In genomic region chr9:116152941-116153764, GRCh38 we compare ENCODE assay signal across 10 cellular contexts. TPM values are rescaled to one million over a fixed set of nuclear protein-coding genes. Genes with fewer than 3 reads are reported as not detected.
DNase-seq lines count a peak whose midpoint lies in the region; ATAC-seq, FAIRE-seq and TF ChIP-seq lines count a peak whose summit lies in the region.
"Had no signal": no experiment of that assay in that cellular context is flagged by ENCODE, and none has a peak within 500 bp of the region (broad histone marks: within the 10 kb centered on the region; RNA-seq: fewer than 3 reads in every experiment).

No MANE protein-coding gene starts in this region.

- H3K9me3 ChIP-seq in AG04450 (ENCODE audit: control insufficient read depth, insufficient read depth, low read length): no peaks in the 10 kb centered on the region
- H3K9me3 ChIP-seq in endothelial cell of umbilical vein (replicated peaks; ENCODE audit: control insufficient read depth, insufficient read depth, low read length): no peaks in the 10 kb centered on the region

- CTCF ChIA-PET in AG04450 (lab: Charles Lee): interaction anchor here (0.7 to 3.8 kb wide), 13 partner anchors 7 to 560 kb away, joined by 3 to 37 read pairs (median 5); no protein-coding TSS in a partner anchor
- CTCF ChIA-PET in endothelial cell of umbilical vein (lab: Charles Lee): interaction anchor here (0.7 to 2.3 kb wide), 10 partner anchors 8 to 559 kb away, joined by 3 to 13 read pairs (median 4); no protein-coding TSS in a partner anchor

- no peaks in the 10 kb centered on the region for H3K36me3 ChIP-seq in endothelial cell of umbilical vein (ENCODE audit: control insufficient read depth in 2 of 2, extremely low read depth in 1 of 2, insufficient read depth in 2 of 2, low read length in 2 of 2)

- H4K20me1 ChIP-seq in endothelial cell of umbilical vein (replicated peaks; ENCODE audit: control insufficient read depth, extremely low read depth, insufficient read depth, low read length): no peaks in the 10 kb centered on the region

- no peak for TF ChIP-seq POLR2A in endothelial cell of umbilical vein (IDR thresholded peaks at IDR 0.05; ENCODE audit: low read depth, low read length)

- intact Hi-C loops in endothelial cell of umbilical vein (cut with micrococcal nuclease): loop anchor here (1.0 to 2.0 kb wide), 4 partner anchors 125 to 560 kb away; no protein-coding TSS in a partner anchor
- intact Hi-C loops in activated T-helper 2 cell treated with anti-CD3 and anti-CD28 coated beads, Interferon-gamma antibody, Interleukin-2, Interleukin-4, amounts not matched to agents 10 μg/mL and 5 μg/mL and 100 μg/mL, durations not matched to agents 14 hours and 24 hours and 36 hours (cut with micrococcal nuclease): loop anchor here (10.0 kb wide), 1 partner anchor 512 kb away; no protein-coding TSS in a partner anchor
- intact Hi-C loops in activated T-helper 1 cell treated with anti-CD3 and anti-CD28 coated beads, Interleukin-12 subunit alpha, Interleukin-12 subunit beta, Interleukin-2, Interleukin-4 antibody, amounts not matched to agents 30 ng/mL and 10 ng/mL and 1 ng/mL, durations not matched to agents 14 hours and 24 hours and 36 hours (cut with micrococcal nuclease): no loop called here

- H3K9me3 Mint-ChIP-seq in naive B cell: peaks cover 0 to 5% (median 0%) of the 10 kb centered on the region in 7 donors
- H3K9me3 Mint-ChIP-seq in activated T-helper 2 cell treated with anti-CD3 and anti-CD28 coated beads, Interferon-gamma antibody, Interleukin-2, Interleukin-4, amounts not matched to agents 10 μg/mL and 5 μg/mL and 100 μg/mL, durations not matched to agents 14 hours and 24 hours and 36 hours: no peaks in the 10 kb centered on the region
- H3K9me3 Mint-ChIP-seq in activated T-helper 1 cell treated with anti-CD3 and anti-CD28 coated beads, Interleukin-12 subunit alpha, Interleukin-12 subunit beta, Interleukin-2, Interleukin-4 antibody, amounts not matched to agents 30 ng/mL and 10 ng/mL and 1 ng/mL, durations not matched to agents 14 hours and 24 hours and 36 hours: no peaks in the 10 kb centered on the region

- peaks cover 0 to 8% of the 10 kb centered on the region in 2 donors for H3K36me3 Mint-ChIP-seq in naive B cell
- no peaks in the 10 kb centered on the region for H3K36me3 Mint-ChIP-seq in activated T-helper 2 cell treated with anti-CD3 and anti-CD28 coated beads, Interferon-gamma antibody, Interleukin-2, Interleukin-4, amounts not matched to agents 10 μg/mL and 5 μg/mL and 100 μg/mL, durations not matched to agents 14 hours and 24 hours and 36 hours (ENCODE audit: low read depth)
- peaks cover 1% of the 10 kb centered on the region for H3K36me3 Mint-ChIP-seq in activated T-helper 1 cell treated with anti-CD3 and anti-CD28 coated beads, Interleukin-12 subunit alpha, Interleukin-12 subunit beta, Interleukin-2, Interleukin-4 antibody, amounts not matched to agents 30 ng/mL and 10 ng/mL and 1 ng/mL, durations not matched to agents 14 hours and 24 hours and 36 hours (ENCODE audit: low read depth)

- H3K4me2 ChIP-seq in endothelial cell of umbilical vein (ENCODE audit: insufficient read depth, low read length): no peak overlapping the region

- H3K27ac Mint-ChIP-seq in naive B cell: no peak overlapping the region
- no peak overlapping the region for H3K27ac Mint-ChIP-seq in activated T-helper 2 cell treated with anti-CD3 and anti-CD28 coated beads, Interferon-gamma antibody, Interleukin-2, Interleukin-4, amounts not matched to agents 10 μg/mL and 5 μg/mL and 100 μg/mL, durations not matched to agents 14 hours and 24 hours and 36 hours
- no peak overlapping the region for H3K27ac Mint-ChIP-seq in activated T-helper 1 cell treated with anti-CD3 and anti-CD28 coated beads, Interleukin-12 subunit alpha, Interleukin-12 subunit beta, Interleukin-2, Interleukin-4 antibody, amounts not matched to agents 30 ng/mL and 10 ng/mL and 1 ng/mL, durations not matched to agents 14 hours and 24 hours and 36 hours

- dilution Hi-C loops in endothelial cell of umbilical vein (cut with MboI; ENCODE audit: extremely low pct_ligation_motif_present, low sequenced_read_pairs): no loop called here

- TF ChIP-seq CTCF in AG04450 (IDR thresholded peaks at IDR 0.05; ENCODE audit: low read depth, low read length) (no peak), endothelial cell of umbilical vein (IDR thresholded peaks at IDR 0.05; ENCODE audit: extremely low read depth in 1 of 2, insufficient read depth in 1 of 2, low read depth in 1 of 2, low read length in 2 of 2) (no peak)

- H3K4me3 ChIP-seq in AG04450 (ENCODE audit: low read depth, low read length) (peak overlapping the region; percentile 74), endothelial cell of umbilical vein (replicated peaks in 1 of 3; ENCODE audit: insufficient read depth in 1 of 3, low read depth in 1 of 3, low read length in 3 of 3) (no peak overlapping the region)

- FAIRE-seq in endothelial cell of umbilical vein (lab: Jason Lieb, UNC): no peak
- FAIRE-seq: G401.6 had no signal

- peaks cover 6 to 18% (median 6%) of the 10 kb centered on the region in 3 donors for H3K4me1 Mint-ChIP-seq in naive B cell
- H3K4me1 Mint-ChIP-seq in activated T-helper 2 cell treated with anti-CD3 and anti-CD28 coated beads, Interferon-gamma antibody, Interleukin-2, Interleukin-4, amounts not matched to agents 10 μg/mL and 5 μg/mL and 100 μg/mL, durations not matched to agents 14 hours and 24 hours and 36 hours (ENCODE audit: low read depth): peaks cover 7% of the 10 kb centered on the region
- peaks cover 9% of the 10 kb centered on the region for H3K4me1 Mint-ChIP-seq in activated T-helper 1 cell treated with anti-CD3 and anti-CD28 coated beads, Interleukin-12 subunit alpha, Interleukin-12 subunit beta, Interleukin-2, Interleukin-4 antibody, amounts not matched to agents 30 ng/mL and 10 ng/mL and 1 ng/mL, durations not matched to agents 14 hours and 24 hours and 36 hours (ENCODE audit: low read depth)

- H3K27me3 Mint-ChIP-seq in naive B cell: peaks cover 47 to 88% (median 83%) of the 10 kb centered on the region in 3 donors
- H3K27me3 Mint-ChIP-seq in activated T-helper 2 cell treated with anti-CD3 and anti-CD28 coated beads, Interferon-gamma antibody, Interleukin-2, Interleukin-4, amounts not matched to agents 10 μg/mL and 5 μg/mL and 100 μg/mL, durations not matched to agents 14 hours and 24 hours and 36 hours (ENCODE audit: low read depth): peaks cover 63% of the 10 kb centered on the region
- peaks cover 65% of the 10 kb centered on the region for H3K27me3 Mint-ChIP-seq in activated T-helper 1 cell treated with anti-CD3 and anti-CD28 coated beads, Interleukin-12 subunit alpha, Interleukin-12 subunit beta, Interleukin-2, Interleukin-4 antibody, amounts not matched to agents 30 ng/mL and 10 ng/mL and 1 ng/mL, durations not matched to agents 14 hours and 24 hours and 36 hours (ENCODE audit: insufficient read depth)

- H3K27ac ChIP-seq in AG04450 (ENCODE audit: low read depth, low read length): peak overlapping the region; percentile 89
- H3K27ac ChIP-seq in endothelial cell of umbilical vein (ENCODE audit: insufficient read depth, low read depth, low read length): peak overlapping the region; percentile 24

- H3K4me1 ChIP-seq in endothelial cell of umbilical vein (ENCODE audit: control insufficient read depth, extremely low read depth, insufficient read depth, low read length): peaks cover 3% of the 10 kb centered on the region

- no peak for ATAC-seq in naive B cell (ENCODE audit: low read depth in 2 of 2)
- no peak for ATAC-seq in GM18867 (IDR thresholded peaks at IDR 0.05; ENCODE audit: unreplicated experiment)

- no peak overlapping the region for H2AFZ ChIP-seq in endothelial cell of umbilical vein (ENCODE audit: low read depth, low read length)

- DNase-seq in AG04450 (ENCODE audit: low read depth, low spot score): peak; percentile 55
- DNase-seq in M059J (ENCODE audit: low read depth): peak; percentile 45
- DNase-seq in endothelial cell of umbilical vein (ENCODE audit: low read depth, low spot score): no peak
- no peak for DNase-seq in naive B cell
- no peak for DNase-seq in activated T-helper 2 cell treated with anti-CD3 and anti-CD28 coated beads, Interferon-gamma antibody, Interleukin-2, Interleukin-4, amounts not matched to agents 10 μg/mL and 5 μg/mL and 100 μg/mL, durations not matched to agents 14 hours and 24 hours and 36 hours (ENCODE audit: low spot score)
- no peak for DNase-seq in CD1c-positive myeloid dendritic cell (ENCODE audit: extremely low spot score)
- DNase-seq in activated T-helper 1 cell treated with anti-CD3 and anti-CD28 coated beads, Interleukin-12 subunit alpha, Interleukin-12 subunit beta, Interleukin-2, Interleukin-4 antibody, amounts not matched to agents 30 ng/mL and 10 ng/mL and 1 ng/mL, durations not matched to agents 14 hours and 24 hours and 36 hours (ENCODE audit: low spot score): no peak
- DNase-seq: NCI-H1694 had no signal

- peak overlapping the region in 5 of 8 donors; percentile 7 to 80 (median 44) for H3K4me3 Mint-ChIP-seq in naive B cell
- H3K4me3 Mint-ChIP-seq in activated T-helper 2 cell treated with anti-CD3 and anti-CD28 coated beads, Interferon-gamma antibody, Interleukin-2, Interleukin-4, amounts not matched to agents 10 μg/mL and 5 μg/mL and 100 μg/mL, durations not matched to agents 14 hours and 24 hours and 36 hours (ENCODE audit: low read depth): no peak overlapping the region
- H3K4me3 Mint-ChIP-seq in activated T-helper 1 cell treated with anti-CD3 and anti-CD28 coated beads, Interleukin-12 subunit alpha, Interleukin-12 subunit beta, Interleukin-2, Interleukin-4 antibody, amounts not matched to agents 30 ng/mL and 10 ng/mL and 1 ng/mL, durations not matched to agents 14 hours and 24 hours and 36 hours: no peak overlapping the region

- H3K9me1 ChIP-seq in endothelial cell of umbilical vein (replicated peaks; ENCODE audit: control insufficient read depth, extremely low read depth, insufficient read depth, low read length): no peaks in the 10 kb centered on the region

- H3K27me3 ChIP-seq in AG04450 (ENCODE audit: control insufficient read depth, insufficient read depth, low read length) (no peaks in the 10 kb centered on the region), endothelial cell of umbilical vein (ENCODE audit: control insufficient read depth in 2 of 2, insufficient read depth in 2 of 2, low read length in 2 of 2) (peaks cover 0 to 22% of the 10 kb centered on the region in 2 experiments)

- H3K9ac ChIP-seq in endothelial cell of umbilical vein (replicated peaks; ENCODE audit: extremely low read depth, insufficient read depth, low read length): no peak overlapping the region

- no peaks in the 10 kb centered on the region for H3K79me2 ChIP-seq in endothelial cell of umbilical vein (ENCODE audit: control insufficient read depth, insufficient read depth, low read length)

- no TSS peak for BruUV-seq in endothelial cell of umbilical vein (replicated peaks; lab: Mats Ljungman, UMichigan)

- POLR2A ChIA-PET in AG04450 (lab: Yijun Ruan, JAX) (interaction anchor here (0.5 to 7.2 kb wide), 16 partner anchors 23 to 793 kb away, joined by 3 to 104 read pairs (median 5); no protein-coding TSS in a partner anchor), endothelial cell of umbilical vein (lab: Charles Lee) (no interaction called here)

RNA-seq across cellular contexts. Expression of gene PAPPA, which starts 0.4 kb away (rescaled TPM):
- 56.1 and 65.0 TPM in 2 replicates for polyA plus RNA-seq in AG04450 (2011; rRNA removed)
- polyA minus RNA-seq in AG04450 (2011; rRNA and poly(A)+ RNA removed): 189 and 195 TPM in 2 replicates
- 0.15 and 0.20 TPM in 2 replicates for total RNA-seq in M059J (2014; rRNA removed; shearing (Covaris generic))
- total RNA-seq in endothelial cell of umbilical vein: 0.12 and 0.13 TPM in 2 replicates
- 0.30 and 0.41 TPM in 2 replicates for polyA plus RNA-seq in endothelial cell of umbilical vein
- 0.24 and 0.26 TPM in 2 replicates for polyA plus RNA-seq in endothelial cell of umbilical vein (2011; cell fraction: cytosol; rRNA removed)
- 0.58 and 0.77 TPM in 2 replicates for polyA plus RNA-seq in endothelial cell of umbilical vein (2011; cell fraction: nucleus; rRNA removed)
- polyA plus RNA-seq in endothelial cell of umbilical vein (2012): 0.35 and 0.75 TPM in 2 replicates
- 1.6 TPM in 2 replicates for polyA minus RNA-seq in endothelial cell of umbilical vein
- polyA minus RNA-seq in endothelial cell of umbilical vein (2011; cell fraction: cytosol; rRNA and poly(A)+ RNA removed): 2.7 TPM
- 2.0 and 2.2 TPM in 2 replicates for polyA minus RNA-seq in endothelial cell of umbilical vein (2011; cell fraction: nucleus; rRNA and poly(A)+ RNA removed)
- polyA plus RNA-seq in naive B cell (ENCODE audit: low read depth in 6 of 6): not detected
- not detected in 2 replicates for total RNA-seq in activated T-helper 2 cell treated with anti-CD3 and anti-CD28 coated beads, Interferon-gamma antibody, Interleukin-2, Interleukin-4, amounts not matched to agents 10 μg/mL and 5 μg/mL and 100 μg/mL, durations not matched to agents 14 hours and 24 hours and 36 hours
- total RNA-seq in activated T-helper 1 cell treated with anti-CD3 and anti-CD28 coated beads, Interleukin-12 subunit alpha, Interleukin-12 subunit beta, Interleukin-2, Interleukin-4 antibody, amounts not matched to agents 30 ng/mL and 10 ng/mL and 1 ng/mL, durations not matched to agents 14 hours and 24 hours and 36 hours: not detected in 2 replicates

Comparison
In these comparisons a context has a peak if more than half of its experiments do, and no peak if none do; other contexts are left out.
1. DNase-seq: peak in AG04450 (single experiment) and M059J (single experiment); none in endothelial cell of umbilical vein (single experiment), naive B cell (single experiment), activated T-helper 2 cell treated with anti-CD3 and anti-CD28 coated beads, Interferon-gamma antibody, Interleukin-2, Interleukin-4, amounts not matched to agents 10 μg/mL and 5 μg/mL and 100 μg/mL, durations not matched to agents 14 hours and 24 hours and 36 hours (single experiment), CD1c-positive myeloid dendritic cell (single experiment) and activated T-helper 1 cell treated with anti-CD3 and anti-CD28 coated beads, Interleukin-12 subunit alpha, Interleukin-12 subunit beta, Interleukin-2, Interleukin-4 antibody, amounts not matched to agents 30 ng/mL and 10 ng/mL and 1 ng/mL, durations not matched to agents 14 hours and 24 hours and 36 hours (single experiment).
2. H3K4me3 Mint-ChIP-seq: peak in naive B cell (5 of 8); none in activated T-helper 2 cell treated with anti-CD3 and anti-CD28 coated beads, Interferon-gamma antibody, Interleukin-2, Interleukin-4, amounts not matched to agents 10 μg/mL and 5 μg/mL and 100 μg/mL, durations not matched to agents 14 hours and 24 hours and 36 hours (single experiment) and activated T-helper 1 cell treated with anti-CD3 and anti-CD28 coated beads, Interleukin-12 subunit alpha, Interleukin-12 subunit beta, Interleukin-2, Interleukin-4 antibody, amounts not matched to agents 30 ng/mL and 10 ng/mL and 1 ng/mL, durations not matched to agents 14 hours and 24 hours and 36 hours (single experiment).